ENCODE assay signal across 27 cellular contexts in genomic region chr11:86435711-86436110, GRCh38.
DNase-seq lines count a peak whose midpoint lies in the region; ATAC-seq, FAIRE-seq and TF ChIP-seq lines count a peak whose summit lies in the region.
"Had no signal": no experiment of that assay in that cellular context is flagged by ENCODE, and none has a peak within 500 bp of the region (broad histone marks: within the 10 kb centered on the region; RNA-seq: fewer than 3 reads in every experiment).

No MANE protein-coding gene starts in this region.

- TF ChIP-seq CTCF in K562 (IDR thresholded peaks at IDR 0.05 in 2 of 3, conservative IDR thresholded peaks at IDR 0.05 in 1 of 3; ENCODE audit: insufficient read depth in 2 of 3, low read depth in 1 of 3, low read length in 3 of 3) (no peak), GM23338 (conservative IDR thresholded peaks at IDR 0.05; ENCODE audit: low read depth in 2 of 2) (no peak)

- H3K4ac ChIP-seq in trophoblast cell (ENCODE audit: low read depth, low read length), result no peak overlapping the region

- TF ChIP-seq EP300 in K562 (IDR thresholded peaks at IDR 0.05; ENCODE audit: low read length), result no peak

- POLR2A ChIA-PET in K562 (lab: Yijun Ruan, JAX), result no interaction called here

- H4K20me1 ChIP-seq in K562 (replicated peaks; ENCODE audit: control insufficient read depth, insufficient read depth, low read length) (no peaks in the 10 kb centered on the region), GM23338 (replicated peaks; ENCODE audit: insufficient read depth) (no peaks in the 10 kb centered on the region)
- H4K20me1 ChIP-seq: BLaER1 had no signal

- peaks cover 2% of the 10 kb centered on the region for H3K79me1 ChIP-seq in trophoblast cell (ENCODE audit: low read length)

- no peak for TF ChIP-seq RAD21 in K562 (CRISPR knock-in tag; conservative IDR thresholded peaks at IDR 0.05 in 1 of 2, IDR thresholded peaks at IDR 0.05 in 1 of 2)

- no peaks in the 10 kb centered on the region for H3K9me3 Mint-ChIP-seq in stimulated activated memory B cell treated with anti-CD40 and anti-IgM and Interleukin-4, amounts not matched to agents 10 μg/mL and 1 μg/mL and 100 μg/mL, for 72 hours
- H3K9me3 Mint-ChIP-seq in GM23338, result no peaks in the 10 kb centered on the region; the same call in 2 of the 3 replicates
- peaks cover 3% of the 10 kb centered on the region for H3K9me3 Mint-ChIP-seq in activated naive CD8-positive, alpha-beta T cell treated with anti-CD3 and anti-CD28 coated beads, Interleukin-2, amount 50 U/mL, for 24 hours
- H3K9me3 Mint-ChIP-seq: CD8-positive, alpha-beta memory T cell had no signal

- no peak overlapping the region for H4K91ac ChIP-seq in trophoblast cell (ENCODE audit: low read depth, low read length)

- no peak overlapping the region for H3K23ac ChIP-seq in trophoblast cell (ENCODE audit: low read length)

- CTCF ChIA-PET in K562 (lab: Yijun Ruan, JAX; ENCODE audit: low intra/inter-chr PET ratio), result no interaction called here

- TF ChIP-seq POLR2A in K562 (conservative IDR thresholded peaks at IDR 0.05), result no peak

- no peak overlapping the region for H3K9ac ChIP-seq in K562 (ENCODE audit: insufficient read depth in 1 of 2, low read depth in 2 of 2, low read length in 2 of 2)
- H3K9ac ChIP-seq in trophoblast cell (ENCODE audit: low read length), result no peak overlapping the region
- H3K9ac ChIP-seq: BLaER1 had no signal

- H2AK5ac ChIP-seq in trophoblast cell (ENCODE audit: low read length), result no peak overlapping the region

- no peak overlapping the region for H2BK120ac ChIP-seq in trophoblast cell (ENCODE audit: insufficient read depth, low read length, poor library complexity)

- no peak overlapping the region for H4K8ac ChIP-seq in trophoblast cell (ENCODE audit: low read depth, low read length)

- H3K27ac Mint-ChIP-seq in stimulated activated memory B cell treated with anti-CD40 and anti-IgM and Interleukin-4, amounts not matched to agents 10 μg/mL and 1 μg/mL and 100 μg/mL, for 72 hours, result no peak overlapping the region
- no peak overlapping the region for H3K27ac Mint-ChIP-seq in GM23338
- no peak overlapping the region for H3K27ac Mint-ChIP-seq in activated naive CD8-positive, alpha-beta T cell treated with anti-CD3 and anti-CD28 coated beads, Interleukin-2, amount 50 U/mL, for 24 hours
- H3K27ac Mint-ChIP-seq: CD14-positive monocyte; CD4-positive, alpha-beta memory T cell; CD4-positive, CD25-positive, alpha-beta regulatory T cell had no signal

- H3K4me3 ChIP-seq in K562 (no peak overlapping the region), trophoblast cell (ENCODE audit: low read depth, low read length) (no peak overlapping the region), GM23338 (no peak overlapping the region)
- H3K4me3 ChIP-seq: BLaER1, GM12878 had no signal

- no peak overlapping the region for H2AFZ ChIP-seq in K562 (ENCODE audit: low read depth, low read length)
- H2AFZ ChIP-seq in trophoblast cell (ENCODE audit: insufficient read depth, low read length, poor library complexity), result no peak overlapping the region
- H2AFZ ChIP-seq in GM23338, result no peak overlapping the region

- H3K27me3 Mint-ChIP-seq in stimulated activated memory B cell treated with anti-CD40 and anti-IgM and Interleukin-4, amounts not matched to agents 10 μg/mL and 1 μg/mL and 100 μg/mL, for 72 hours, result no peaks in the 10 kb centered on the region
- no peaks in the 10 kb centered on the region for H3K27me3 Mint-ChIP-seq in GM23338 (ENCODE audit: insufficient read depth, low read depth, poor library complexity)
- H3K27me3 Mint-ChIP-seq in activated naive CD8-positive, alpha-beta T cell treated with anti-CD3 and anti-CD28 coated beads, Interleukin-2, amount 50 U/mL, for 24 hours, result no peaks in the 10 kb centered on the region
- H3K27me3 Mint-ChIP-seq: CD4-positive, alpha-beta memory T cell had no signal

- H3K4me1 Mint-ChIP-seq in stimulated activated memory B cell treated with anti-CD40 and anti-IgM and Interleukin-4, amounts not matched to agents 10 μg/mL and 1 μg/mL and 100 μg/mL, for 72 hours, result peaks cover 10% of the 10 kb centered on the region
- no peaks in the 10 kb centered on the region; the same call in 2 of the 3 replicates for H3K4me1 Mint-ChIP-seq in GM23338
- peaks cover 21% of the 10 kb centered on the region for H3K4me1 Mint-ChIP-seq in activated naive CD8-positive, alpha-beta T cell treated with anti-CD3 and anti-CD28 coated beads, Interleukin-2, amount 50 U/mL, for 24 hours
- H3K4me1 Mint-ChIP-seq: CD14-positive monocyte; CD4-positive, alpha-beta memory T cell; CD4-positive, CD25-positive, alpha-beta regulatory T cell; CD8-positive, alpha-beta memory T cell had no signal

- H3K9me3 ChIP-seq in K562 (replicated peaks; ENCODE audit: control insufficient read depth, insufficient read depth, low read depth, low read length) (no peaks in the 10 kb centered on the region), trophoblast cell (ENCODE audit: insufficient read depth, low read depth, low read length) (peaks cover 5% of the 10 kb centered on the region)
- H3K9me3 ChIP-seq: BE2C had no signal

- H3K36me3 Mint-ChIP-seq in stimulated activated memory B cell treated with anti-CD40 and anti-IgM and Interleukin-4, amounts not matched to agents 10 μg/mL and 1 μg/mL and 100 μg/mL, for 72 hours, result peaks cover 5% of the 10 kb centered on the region
- peaks cover 9% of the 10 kb centered on the region for H3K36me3 Mint-ChIP-seq in GM23338 (ENCODE audit: low read depth)
- H3K36me3 Mint-ChIP-seq in activated naive CD8-positive, alpha-beta T cell treated with anti-CD3 and anti-CD28 coated beads, Interleukin-2, amount 50 U/mL, for 24 hours (ENCODE audit: low read depth), result peaks cover 5% of the 10 kb centered on the region
- H3K36me3 Mint-ChIP-seq: CD14-positive monocyte; CD4-positive, CD25-positive, alpha-beta regulatory T cell had no signal

- H2BK5ac ChIP-seq in trophoblast cell (ENCODE audit: low read depth, low read length, poor library complexity), result no peak overlapping the region

- no peak overlapping the region for H3K18ac ChIP-seq in trophoblast cell (ENCODE audit: low read length)

- H3K4me1 ChIP-seq in K562 (replicated peaks in 1 of 2; ENCODE audit: control insufficient read depth in 2 of 2, insufficient read depth in 2 of 2, low read length in 2 of 2) (peaks cover 4% of the 10 kb centered on the region in 2 experiments; a peak in 3 of 5 replicates), trophoblast cell (ENCODE audit: control insufficient read depth in 1 of 2, insufficient read depth in 2 of 2, low read length in 2 of 2) (peaks cover 0 to 6% of the 10 kb centered on the region in 2 experiments), GM23338 (ENCODE audit: insufficient read depth) (no peaks in the 10 kb centered on the region)
- H3K4me1 ChIP-seq: BE2C had no signal

- no peak overlapping the region for H2BK12ac ChIP-seq in trophoblast cell (ENCODE audit: low read length)

- H3K27me3 ChIP-seq in K562 (ENCODE audit: control insufficient read depth in 2 of 2, insufficient read depth in 2 of 2, low read length in 2 of 2) (peaks cover 0 to 7% of the 10 kb centered on the region in 2 experiments; a peak in 2 of 5 replicates), trophoblast cell (ENCODE audit: insufficient read depth, low read length) (no peaks in the 10 kb centered on the region), GM23338 (ENCODE audit: insufficient read depth) (no peaks in the 10 kb centered on the region)
- H3K27me3 ChIP-seq: BE2C, BLaER1 had no signal

- H3K4me2 ChIP-seq in K562 (ENCODE audit: insufficient read depth, low read length), result no peak overlapping the region
- no peak overlapping the region for H3K4me2 ChIP-seq in trophoblast cell (ENCODE audit: low read length)
- no peak overlapping the region for H3K4me2 ChIP-seq in GM23338
- H3K4me2 ChIP-seq: BLaER1 had no signal

- H3F3A ChIP-seq in GM23338 (replicated peaks; ENCODE audit: low read depth), result no peaks in the 10 kb centered on the region

- no peaks in the 10 kb centered on the region for H3K9me2 ChIP-seq in GM23338 (ENCODE audit: insufficient read depth)

- no TSS peak for BruUV-seq in K562 (replicated peaks; lab: Mats Ljungman, UMichigan)

- no peak for FAIRE-seq in K562 (lab: Jason Lieb, UNC)
- FAIRE-seq: A204.1, GM12878, GM12892, GM18507 had no signal

- in situ Hi-C loops in K562 (cut with MboI), result no loop called here

- H3K36me3 ChIP-seq in K562 (ENCODE audit: control insufficient read depth, insufficient read depth, low read length), result no peaks in the 10 kb centered on the region
- H3K36me3 ChIP-seq in trophoblast cell (ENCODE audit: control insufficient read depth in 1 of 2, insufficient read depth in 2 of 2, low read length in 2 of 2), result no peaks in the 10 kb centered on the region
- H3K36me3 ChIP-seq in GM23338 (ENCODE audit: insufficient read depth), result no peaks in the 10 kb centered on the region
- H3K36me3 ChIP-seq: BE2C, BLaER1 had no signal

- H3K9me1 ChIP-seq in K562 (ENCODE audit: control insufficient read depth, insufficient read depth, low read length), result no peaks in the 10 kb centered on the region

- 20% methylated on average over 2 of the region's 2 CpGs for WGBS in K562 (ENCODE audit: insufficient coverage, low coverage, missing lambda C conversion rate)
- WGBS in trophoblast cell (ENCODE audit: extremely low coverage, insufficient coverage, insufficient read length), result no CpG with 5 or more reads among the region's 2 CpGs

- no peak overlapping the region for H3K4me3 Mint-ChIP-seq in stimulated activated memory B cell treated with anti-CD40 and anti-IgM and Interleukin-4, amounts not matched to agents 10 μg/mL and 1 μg/mL and 100 μg/mL, for 72 hours
- no peak overlapping the region for H3K4me3 Mint-ChIP-seq in GM23338
- no peak overlapping the region for H3K4me3 Mint-ChIP-seq in activated naive CD8-positive, alpha-beta T cell treated with anti-CD3 and anti-CD28 coated beads, Interleukin-2, amount 50 U/mL, for 24 hours
- H3K4me3 Mint-ChIP-seq: CD14-positive monocyte; CD4-positive, alpha-beta memory T cell; CD4-positive, CD25-positive, alpha-beta regulatory T cell; CD8-positive, alpha-beta memory T cell had no signal

- no peak for ATAC-seq in K562
- peak; percentile 34 for ATAC-seq in stimulated activated memory B cell treated with anti-CD40 and anti-IgM and Interleukin-4, amounts not matched to agents 10 μg/mL and 1 μg/mL and 100 μg/mL, for 72 hours
- no peak for ATAC-seq in GM23338
- no peak for ATAC-seq in activated naive CD8-positive, alpha-beta T cell treated with anti-CD3 and anti-CD28 coated beads, Interleukin-2, amount 50 U/mL, for 24 hours
- ATAC-seq: GM12878 had no signal

- no peak overlapping the region for H4K12ac ChIP-seq in trophoblast cell (ENCODE audit: low read depth, low read length)

- H3K27ac ChIP-seq in K562 (ENCODE audit: extremely low read depth, low read depth, low read length) (no peak overlapping the region), trophoblast cell (ENCODE audit: low read depth, low read length) (no peak overlapping the region), GM23338 (ENCODE audit: low read depth) (no peak overlapping the region)
- H3K27ac ChIP-seq: BLaER1 had no signal

- H3K14ac ChIP-seq in trophoblast cell (ENCODE audit: low read length), result no peak overlapping the region

- no peak for DNase-seq in K562 (ENCODE audit: extremely low read depth in 1 of 4, low spot score in 3 of 4)
- peak; percentile 60 to 72 for DNase-seq in trophoblast cell
- no peak for DNase-seq in GM23338 (ENCODE audit: low spot score)
- no peak for DNase-seq in activated naive CD8-positive, alpha-beta T cell treated with anti-CD3 and anti-CD28 coated beads, Interleukin-2, amount 50 U/mL, for 24 hours
- no peak for DNase-seq in NCI-H1436 treated with DMSO at 0.1 percent for 48 hours (lab: John Stamatoyannopoulos, UW)
- DNase-seq: 8988T; ACHN; BE2C; C1 segment of cervical spinal cord; CD4-positive, alpha-beta memory T cell; CD4-positive, CD25-positive, alpha-beta regulatory T cell; CD8-positive, alpha-beta memory T cell; COR-L47; DMS 273 treated with DMSO at 0.1 percent for 48 hours; DMS153; DMS53; DMS79; DND-41; EL; GDM1 had no signal

- intact Hi-C loops in K562 (cut with micrococcal nuclease), result no loop called here

- H3K79me2 ChIP-seq in K562 (ENCODE audit: control insufficient read depth, insufficient read depth, low read length) (no peaks in the 10 kb centered on the region), trophoblast cell (ENCODE audit: control insufficient read depth, insufficient read depth, low read length, poor library complexity) (no peaks in the 10 kb centered on the region), GM23338 (replicated peaks; ENCODE audit: insufficient read depth) (no peaks in the 10 kb centered on the region)

Comparison
In these comparisons a context has a peak if more than half of its experiments do, and no peak if none do; other contexts are left out.
1. DNase-seq: peak in trophoblast cell (2 of 2); none in K562 (0 of 4), GM23338 (single experiment), activated naive CD8-positive, alpha-beta T cell treated with anti-CD3 and anti-CD28 coated beads, Interleukin-2, amount 50 U/mL, for 24 hours (single experiment) and NCI-H1436 treated with DMSO at 0.1 percent for 48 hours (single experiment).